ENCODE assay signal across 13 cellular contexts in the genomic region with DNA sequence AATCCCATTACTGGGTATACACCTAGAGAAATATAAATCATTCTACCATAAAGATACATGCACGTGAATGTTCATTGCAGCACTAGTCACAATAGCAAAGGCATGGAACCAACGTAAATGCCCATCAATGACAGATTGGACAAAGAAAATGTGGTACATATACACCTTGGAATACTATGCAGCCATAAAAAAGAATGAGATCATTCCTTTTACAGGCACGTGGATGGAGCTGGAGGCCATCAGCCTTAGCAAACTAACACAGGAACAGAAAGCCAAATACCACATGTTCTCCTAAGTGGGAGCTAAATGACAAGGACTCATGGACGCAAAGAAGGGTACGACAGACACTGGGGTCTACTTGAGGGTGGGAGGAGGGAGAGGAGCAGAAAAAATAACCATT. TPM values are rescaled to one million over a fixed set of nuclear protein-coding genes. Genes with fewer than 3 reads are reported as not detected.
"Had no signal": no experiment of that assay in that cellular context is flagged by ENCODE, and none has a peak within 500 bp of the region (broad histone marks: within the 10 kb centered on the region; RNA-seq: fewer than 3 reads in every experiment).

No MANE protein-coding gene starts in this region.

RNA-seq across cellular contexts. Expression of a gene that starts 16.2 kb away (rescaled TPM):
- total RNA-seq: OCI-LY7, PC-3, PC-9, Peyer's patch, Right ventricle myocardium inferior, Right ventricle myocardium superior, RPMI7951, SJCRH30, SJSA1, SK-MEL-5 had no signal

RNA-seq across cellular contexts. Expression of a gene that starts 22.5 kb away (rescaled TPM):
- total RNA-seq: OCI-LY7; PC-3; PC-9; Peyer's patch; Right ventricle myocardium inferior; Right ventricle myocardium superior; RPMI7951; SJCRH30; SJSA1; SK-MEL-5; T-cell; T-helper 1 cell treated with Interleukin-12 subunit alpha and Interleukin-12 subunit beta and Interleukin-4 antibody, amounts not matched to agents 30 ng/mL and 1 ng/mL, for 36 hours had no signal
- polyA plus RNA-seq: SK-N-SH had no signal
